ENCODE assay signal across 8 cellular contexts in the genomic region with DNA sequence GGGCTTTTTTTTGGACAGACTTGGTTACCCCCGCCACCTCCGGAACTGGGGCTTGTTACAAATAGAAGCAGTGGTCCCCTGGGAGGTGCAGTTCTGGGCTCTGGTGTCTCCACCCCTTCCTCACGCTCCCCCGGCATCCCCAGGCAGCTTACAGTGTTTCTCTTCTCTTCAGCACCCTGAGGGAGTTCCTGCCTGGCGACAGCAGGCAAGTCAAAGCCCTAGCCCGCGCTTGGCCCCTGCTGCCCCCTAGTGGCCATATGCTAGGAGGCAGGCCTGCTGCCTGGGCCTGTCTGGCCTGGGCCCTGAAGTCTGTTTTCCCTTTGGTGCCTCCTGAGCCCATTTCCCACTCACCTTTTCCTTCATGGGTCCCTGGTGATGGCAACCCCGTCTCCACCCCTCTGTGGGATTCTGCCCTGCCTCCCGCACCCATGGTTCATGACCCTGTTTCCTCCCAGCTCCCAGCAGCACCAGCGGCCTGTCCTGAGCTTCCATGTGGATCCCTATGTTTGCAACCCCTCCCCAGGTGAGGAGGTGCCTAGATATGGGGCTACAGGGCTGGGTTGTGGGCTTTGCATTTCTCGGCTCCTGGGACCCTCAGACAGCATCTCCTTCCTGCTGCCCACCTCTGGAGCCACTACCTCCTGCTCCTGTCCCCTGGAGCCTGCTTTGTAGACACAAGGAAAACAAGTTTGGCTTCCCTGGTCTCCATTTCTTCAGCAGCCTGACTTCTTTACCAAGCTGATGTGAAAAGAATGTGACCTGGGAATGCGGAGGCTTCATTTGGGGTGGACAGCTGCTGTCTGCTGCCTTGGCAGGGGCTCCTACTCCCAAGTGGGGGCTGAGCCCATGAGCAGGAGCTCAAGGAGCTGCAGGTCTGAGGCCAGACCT. TPM values are rescaled to one million over a fixed set of nuclear protein-coding genes. Genes with fewer than 3 reads are reported as not detected.
DNase-seq lines count a peak whose midpoint lies in the region; ATAC-seq and TF ChIP-seq lines count a peak whose summit lies in the region.

No MANE protein-coding gene starts in this region.

- H3F3A ChIP-seq in OCI-LY1 (ENCODE audit: insufficient read depth, low read length) = no peaks in the 10 kb centered on the region

- H3K36me3 ChIP-seq in OCI-LY1 (ENCODE audit: insufficient read depth, low read length) = peaks cover 47% of the 10 kb centered on the region
- H3K36me3 ChIP-seq in mucosa of stomach (ENCODE audit: control insufficient read depth, insufficient read depth, low read length) = peaks cover 11% of the 10 kb centered on the region

- peak overlapping the region; percentile 74 for H3K4me3 ChIP-seq in OCI-LY1 (ENCODE audit: low read depth, low read length, poor library complexity, severe bottlenecking)
- no peak overlapping the region for H3K4me3 ChIP-seq in epithelial cell of proximal tubule (ENCODE audit: low read depth, low read length)
- H3K4me3 ChIP-seq in mucosa of stomach (ENCODE audit: low read length) = no peak overlapping the region

- ATAC-seq in GM21526 (IDR thresholded peaks at IDR 0.05; ENCODE audit: low FRiP score, unreplicated experiment) = peak; percentile 41

- no peaks in the 10 kb centered on the region for H3K9me2 ChIP-seq in OCI-LY1 (ENCODE audit: low read depth, low read length)

- H3K4me2 ChIP-seq in OCI-LY1 (ENCODE audit: low read length) = peak overlapping the region; percentile 77

- H3K9me3 ChIP-seq in OCI-LY1 (ENCODE audit: low read length) = no peaks in the 10 kb centered on the region
- no peaks in the 10 kb centered on the region for H3K9me3 ChIP-seq in mucosa of stomach (ENCODE audit: control insufficient read depth, low read length)

- DNase-seq in DMS114 treated with DMSO at 0.1 percent for 48 hours (lab: John Stamatoyannopoulos, UW; ENCODE audit: unreplicated experiment) (peak; percentile 77), HuH-7 (ENCODE audit: low spot score) (peak; percentile 96), epithelial cell of proximal tubule (ENCODE audit: low read depth) (peak; percentile 18)
- DNase-seq in activated CD8-positive, alpha-beta memory T cell treated with anti-CD3 and anti-CD28 coated beads, Interleukin-2, amount 50 U/mL, for 48 hours = peak; percentile 99
- DNase-seq in stimulated activated CD8-positive, alpha-beta memory T cell treated with anti-CD3 and anti-CD28 coated beads, Interleukin-7, amount 100 ng/mL, for 24 hours (ENCODE audit: low read depth) = peak; percentile 92

- H3K4me1 ChIP-seq in OCI-LY1 (ENCODE audit: insufficient read depth, low read length, severe bottlenecking) = peaks cover 64% of the 10 kb centered on the region
- H3K4me1 ChIP-seq in mucosa of stomach (ENCODE audit: control insufficient read depth, insufficient read depth, low read length) = peaks cover 30% of the 10 kb centered on the region

- no peak overlapping the region for H2AFZ ChIP-seq in OCI-LY1 (ENCODE audit: low read length)

- H3K9ac ChIP-seq in OCI-LY1 (ENCODE audit: low read length) (peak overlapping the region; percentile 67; the same call in 1 of the 2 replicates), mucosa of stomach (ENCODE audit: low read length) (peak overlapping the region; percentile 39)

- TF ChIP-seq CTCF in OCI-LY1 (IDR thresholded peaks at IDR 0.05; ENCODE audit: low read length) (peak; percentile 97), epithelial cell of proximal tubule (conservative IDR thresholded peaks at IDR 0.05; ENCODE audit: low read depth, low read length) (peak; percentile 98)

- H4K20me1 ChIP-seq in OCI-LY1 (ENCODE audit: insufficient read depth, low read length) = no peaks in the 10 kb centered on the region

- H3K79me2 ChIP-seq in OCI-LY1 (ENCODE audit: insufficient read depth, low read length) = no peaks in the 10 kb centered on the region

- H3K27me3 ChIP-seq in OCI-LY1 (ENCODE audit: insufficient read depth, low read length) (no peaks in the 10 kb centered on the region), mucosa of stomach (ENCODE audit: control insufficient read depth, insufficient read depth, low read length) (peaks cover 26% of the 10 kb centered on the region)

- H3K27ac ChIP-seq in OCI-LY1 (ENCODE audit: low read depth, low read length, poor library complexity, severe bottlenecking) = peak overlapping the region; percentile 89

RNA-seq across cellular contexts. Expression of a gene that starts 2.2 kb away (rescaled TPM):
- total RNA-seq in epithelial cell of proximal tubule = 0.86 and 1.2 TPM in 2 replicates

RNA-seq across cellular contexts. Expression of a gene that starts 9.1 kb away (rescaled TPM):
- total RNA-seq in epithelial cell of proximal tubule = 515 and 693 TPM in 2 replicates

RNA-seq across cellular contexts. Expression of a gene that starts 57.9 kb away (rescaled TPM):
- 15.3 and 25.7 TPM in 2 replicates for total RNA-seq in epithelial cell of proximal tubule

Comparison
In these comparisons a context has a peak if more than half of its experiments do, and no peak if none do; other contexts are left out.
1. DNase-seq: peak in every context shown above with its lines; median percentile 99 in activated CD8-positive, alpha-beta memory T cell treated with anti-CD3 and anti-CD28 coated beads, Interleukin-2, amount 50 U/mL, for 48 hours; 96 in HuH-7; 92 in stimulated activated CD8-positive, alpha-beta memory T cell treated with anti-CD3 and anti-CD28 coated beads, Interleukin-7, amount 100 ng/mL, for 24 hours; 77 in DMS114 treated with DMSO at 0.1 percent for 48 hours; 18 in epithelial cell of proximal tubule.